27 cellular contexts compared by ENCODE assay signal in genomic region chr17:31591924-31592323, GRCh38.
"Had no signal": no experiment of that assay in that cellular context is flagged by ENCODE, and none has a peak within 500 bp of the region (broad histone marks: within the 10 kb centered on the region; RNA-seq: fewer than 3 reads in every experiment).

No MANE protein-coding gene starts in this region.

- H3K4me3 ChIP-seq: coronary artery, esophagus muscularis mucosa, heart right ventricle, lower lobe of right lung, ovary, psoas muscle, skin epidermis, thyroid gland, vagina had no signal

- H3K9me3 ChIP-seq: esophagus muscularis mucosa, heart right ventricle, lower lobe of right lung, ovary, psoas muscle, thyroid gland, vagina had no signal

- H3K27me3 ChIP-seq: esophagus muscularis mucosa, heart right ventricle, ovary, thyroid gland, vagina had no signal

- H3K27ac ChIP-seq: coronary artery, esophagus muscularis mucosa, heart right ventricle, lower lobe of right lung, ovary, psoas muscle, thyroid gland, vagina had no signal

- FAIRE-seq: endothelial cell of umbilical vein, keratinocyte had no signal

- DNase-seq: dermis blood vessel endothelial cell; effector memory CD4-positive, alpha-beta T cell; foreskin melanocyte; glutamatergic neuron; heart right ventricle; hippocampal formation; left ventricle myocardium superior; lower lobe of right lung; natural killer cell; occipital lobe; ovary; psoas muscle; right cardiac atrium; stimulated activated CD4-positive, alpha-beta T cell treated with anti-CD3 and anti-CD28 coated beads, Interleukin-12 subunit alpha, Interleukin-12 subunit beta, amount 100 ng/mL, for 4 hours; stimulated activated CD4-positive, alpha-beta T cell treated with anti-CD3 and anti-CD28 coated beads, Interleukin-1b, Interleukin-23, amount 100 ng/mL, for 48 hours; stimulated activated CD4-positive, alpha-beta T cell treated with anti-CD3 and anti-CD28 coated beads, Interleukin-4, amount 100 ng/mL, for 1 hour; stimulated activated CD8-positive, alpha-beta memory T cell treated with anti-CD3 and anti-CD28 coated beads, Interleukin-4, amount 100 ng/mL, for 48 hours; stimulated activated naive CD4-positive, alpha-beta T cell; stimulated activated naive CD8-positive, alpha-beta T cell treated with anti-CD3 and anti-CD28 coated beads, Interleukin-15, amount 100 ng/mL, for 72 hours; thyroid gland; trophoblast cell had no signal

- H3K36me3 ChIP-seq: lower lobe of right lung, ovary, thyroid gland, vagina had no signal

- ATAC-seq: heart right ventricle; left ventricle myocardium superior; lower lobe of right lung; natural killer cell; psoas muscle; right cardiac atrium; stimulated activated naive CD8-positive, alpha-beta T cell treated with anti-CD3 and anti-CD28 coated beads, Interleukin-15, amount 100 ng/mL, for 72 hours had no signal
